In genomic region chr4:83129258-83129657, GRCh38 we compare ENCODE assay signal across 17 cellular contexts. TPM values are rescaled to one million over a fixed set of nuclear protein-coding genes. Genes with fewer than 3 reads are reported as not detected.
A peak's percentile ranks its signal among the peaks of the same experiment; 100 is the strongest.
DNase-seq lines count a peak whose midpoint lies in the region; ATAC-seq, FAIRE-seq and TF ChIP-seq lines count a peak whose summit lies in the region.
"Had no signal": no experiment of that assay in that cellular context is flagged by ENCODE, and none has a peak within 500 bp of the region (broad histone marks: within the 10 kb centered on the region; RNA-seq: fewer than 3 reads in every experiment).

No MANE protein-coding gene starts in this region.

- H3K27ac ChIP-seq in HepG2 (ENCODE audit: extremely low read length, insufficient read depth, low read length) (no peak overlapping the region), right lobe of liver (no peak overlapping the region), K562 (ENCODE audit: extremely low read depth, low read depth, low read length) (no peak overlapping the region), mucosa of rectum (ENCODE audit: low read depth in 2 of 2, low read length in 2 of 2) (peak overlapping the region; percentile 86 to 89)
- H3K27ac ChIP-seq: C4-2B had no signal

- WGBS in HepG2 (ENCODE audit: low lambda C conversion rate) = 17% methylated on average over 1 of the region's 2 CpGs
- 29% methylated on average over 1 of the region's 2 CpGs for WGBS in right lobe of liver (ENCODE audit: insufficient coverage, low coverage, low lambda C conversion rate, missing lambda C conversion rate)
- WGBS in K562 (ENCODE audit: insufficient coverage, low coverage, missing lambda C conversion rate) = 7% methylated on average over 2 of the region's 2 CpGs
- 71 to 77% methylated on average over 2 of the region's 2 CpGs for WGBS in lower leg skin, 2 donors

- no peaks in the 10 kb centered on the region for H3K9me1 ChIP-seq in K562 (ENCODE audit: control insufficient read depth, insufficient read depth, low read length)

- POLR2A ChIA-PET in HepG2 (lab: Yijun Ruan, JAX) (no interaction called here), K562 (lab: Yijun Ruan, JAX) (no interaction called here)

- H3K4me1 ChIP-seq in HepG2 (ENCODE audit: insufficient read depth, low read length) = peaks cover 8% of the 10 kb centered on the region; the same call in 1 of the 2 replicates
- H3K4me1 ChIP-seq in right lobe of liver = no peaks in the 10 kb centered on the region
- H3K4me1 ChIP-seq in K562 (replicated peaks in 1 of 2; ENCODE audit: control insufficient read depth in 2 of 2, insufficient read depth in 2 of 2, low read length in 2 of 2) = no peaks in the 10 kb centered on the region
- peaks cover 3 to 16% of the 10 kb centered on the region in 2 donors for H3K4me1 ChIP-seq in mucosa of rectum (ENCODE audit: control insufficient read depth in 2 of 2, insufficient read depth in 2 of 2, low read length in 2 of 2)

- TF ChIP-seq EP300 in HepG2 (IDR thresholded peaks at IDR 0.05; ENCODE audit: low read depth in 2 of 2, low read length in 2 of 2) = no peak
- TF ChIP-seq EP300 in HepG2 (CRISPR knock-in tag; IDR thresholded peaks at IDR 0.05; ENCODE audit: borderline replicate concordance) = no peak
- TF ChIP-seq EP300 in K562 (IDR thresholded peaks at IDR 0.05; ENCODE audit: low read length) = no peak

- H3K9ac ChIP-seq in HepG2 (ENCODE audit: insufficient read depth, low read depth, low read length) (no peak overlapping the region), K562 (ENCODE audit: insufficient read depth in 1 of 2, low read depth in 2 of 2, low read length in 2 of 2) (no peak overlapping the region), mucosa of rectum (ENCODE audit: low read depth in 1 of 2, low read length in 2 of 2) (peak overlapping the region; percentile 41 to 50)

- TF ChIP-seq POLR2A in HepG2 (IDR thresholded peaks at IDR 0.05; ENCODE audit: insufficient read depth in 1 of 2, low read depth in 2 of 2, low read length in 2 of 2) (no peak), right lobe of liver (IDR thresholded peaks at IDR 0.05) (no peak), K562 (conservative IDR thresholded peaks at IDR 0.05) (no peak), lower leg skin (IDR thresholded peaks at IDR 0.05) (no peak)

- FAIRE-seq in HepG2 (lab: Jason Lieb, UNC) (no peak), K562 (lab: Jason Lieb, UNC) (no peak)
- FAIRE-seq: GM12892 had no signal

- no peaks in the 10 kb centered on the region for H4K20me1 ChIP-seq in HepG2 (ENCODE audit: insufficient read depth, low read length)
- no peaks in the 10 kb centered on the region for H4K20me1 ChIP-seq in K562 (replicated peaks; ENCODE audit: control insufficient read depth, insufficient read depth, low read length)

- H3K27me3 ChIP-seq in HepG2 (ENCODE audit: control insufficient read depth in 1 of 2, insufficient read depth in 2 of 2, low read length in 2 of 2) (no peaks in the 10 kb centered on the region), right lobe of liver (no peaks in the 10 kb centered on the region), K562 (ENCODE audit: control insufficient read depth in 2 of 2, insufficient read depth in 2 of 2, low read length in 2 of 2) (no peaks in the 10 kb centered on the region; a peak in 1 of 5 replicates), mucosa of rectum (ENCODE audit: control insufficient read depth in 2 of 2, insufficient read depth in 2 of 2, low read length in 2 of 2) (no peaks in the 10 kb centered on the region)

- ATAC-seq in HepG2 = no peak
- no peak for ATAC-seq in right lobe of liver
- ATAC-seq in K562 = no peak
- ATAC-seq: GM23338 had no signal

- DNase-seq in HepG2 (ENCODE audit: low spot score) (no peak), right lobe of liver (no peak), K562 (ENCODE audit: extremely low read depth in 1 of 4, low spot score in 3 of 4) (no peak), head of caudate nucleus (no peak), lower leg skin (ENCODE audit: low spot score in 2 of 2) (no peak), NCI-H1694 treated with DMSO at 0.1 percent for 48 hours (lab: John Stamatoyannopoulos, UW) (no peak), NCI-H2196 treated with DMSO at 0.1 percent for 48 hours (lab: John Stamatoyannopoulos, UW; ENCODE audit: unreplicated experiment) (no peak)
- DNase-seq: COR-L47, MM.1S, NCI-H1105, NCI-H1694, NCI-H69, RPMI8226 had no signal

- H3K79me2 ChIP-seq in HepG2 (ENCODE audit: insufficient read depth, low read length) = no peaks in the 10 kb centered on the region
- H3K79me2 ChIP-seq in K562 (ENCODE audit: control insufficient read depth, insufficient read depth, low read length) = no peaks in the 10 kb centered on the region

- H2AFZ ChIP-seq in HepG2 (ENCODE audit: low read length) = peak overlapping the region; percentile 52
- no peak overlapping the region for H2AFZ ChIP-seq in K562 (ENCODE audit: low read depth, low read length)
- H2AFZ ChIP-seq: GM23338 had no signal

- in situ Hi-C loops in HepG2 (cut with HindIII; ENCODE audit: extremely low pct_ligation_motif_present, low pct_unique_long_range_greater_than_20kb) (no loop called here), K562 (cut with MboI) (no loop called here)

- BruUV-seq in HepG2 (replicated peaks; lab: Mats Ljungman, UMichigan) = no TSS peak
- no TSS peak for BruUV-seq in K562 (replicated peaks; lab: Mats Ljungman, UMichigan)

- CTCF ChIA-PET in HepG2 (lab: Yijun Ruan, JAX; ENCODE audit: low intra/inter-chr PET ratio, low total read pairs) (no interaction called here), K562 (lab: Yijun Ruan, JAX; ENCODE audit: low intra/inter-chr PET ratio) (no interaction called here)

- H3K4me2 ChIP-seq in HepG2 (ENCODE audit: low read depth, low read length) (no peak overlapping the region), K562 (ENCODE audit: insufficient read depth, low read length) (no peak overlapping the region)
- H3K4me2 ChIP-seq: GM23338 had no signal

- H3K36me3 ChIP-seq in HepG2 (replicated peaks in 1 of 2; ENCODE audit: control insufficient read depth in 1 of 2, insufficient read depth in 2 of 2, low read length in 2 of 2) = no peaks in the 10 kb centered on the region
- H3K36me3 ChIP-seq in right lobe of liver = no peaks in the 10 kb centered on the region
- H3K36me3 ChIP-seq in K562 (ENCODE audit: control insufficient read depth, insufficient read depth, low read length) = no peaks in the 10 kb centered on the region
- H3K36me3 ChIP-seq in mucosa of rectum (ENCODE audit: control insufficient read depth in 2 of 2, insufficient read depth in 2 of 2, low read length in 2 of 2) = no peaks in the 10 kb centered on the region

- H3K4me3 ChIP-seq in HepG2 (replicated peaks in 1 of 3; ENCODE audit: insufficient read depth in 1 of 3, low read depth in 2 of 3, low read length in 3 of 3) (no peak overlapping the region), right lobe of liver (no peak overlapping the region), K562 (no peak overlapping the region), mucosa of rectum (ENCODE audit: low read length in 2 of 2) (peak overlapping the region in 1 of 2 donors; percentile 57), lower leg skin (ENCODE audit: low read depth, poor library complexity, severe bottlenecking) (no peak overlapping the region)
- H3K4me3 ChIP-seq: GM23338 had no signal

- intact Hi-C loops in HepG2 (cut with micrococcal nuclease; ENCODE audit: unreplicated experiment) (no loop called here), right lobe of liver (cut with DNase I) (no loop called here), K562 (cut with micrococcal nuclease) (no loop called here), head of caudate nucleus (cut with DNase I) (no loop called here), lower leg skin (cut with DNase I; ENCODE audit: low total_unique reads) (loop anchor here (10.0 kb wide), 1 partner anchor 86 kb away; no protein-coding TSS in a partner anchor)

- TF ChIP-seq CTCF in HepG2 (CRISPR knock-in tag; IDR thresholded peaks at IDR 0.05) = no peak
- TF ChIP-seq CTCF in right lobe of liver (IDR thresholded peaks at IDR 0.05) = no peak
- TF ChIP-seq CTCF in K562 (IDR thresholded peaks at IDR 0.05 in 2 of 3, conservative IDR thresholded peaks at IDR 0.05 in 1 of 3; ENCODE audit: insufficient read depth in 2 of 3, low read depth in 1 of 3, low read length in 3 of 3) = no peak
- TF ChIP-seq CTCF in lower leg skin (IDR thresholded peaks at IDR 0.05) = no peak

- H3K9me3 ChIP-seq in HepG2 (ENCODE audit: low read length) = no peaks in the 10 kb centered on the region
- H3K9me3 ChIP-seq in right lobe of liver = no peaks in the 10 kb centered on the region
- no peaks in the 10 kb centered on the region; the same call in 1 of the 2 replicates for H3K9me3 ChIP-seq in K562 (replicated peaks; ENCODE audit: control insufficient read depth, insufficient read depth, low read depth, low read length)
- no peaks in the 10 kb centered on the region for H3K9me3 ChIP-seq in mucosa of rectum (ENCODE audit: control insufficient read depth in 2 of 2, low read length in 2 of 2)

- TF ChIP-seq RAD21 in HepG2 (CRISPR knock-in tag; IDR thresholded peaks at IDR 0.05) (no peak), K562 (CRISPR knock-in tag; conservative IDR thresholded peaks at IDR 0.05 in 1 of 2, IDR thresholded peaks at IDR 0.05 in 1 of 2) (no peak)

RNA-seq across cellular contexts. Expression of gene PLAC8, which starts 14.7 kb away (rescaled TPM):
- total RNA-seq in HepG2 (2016; rRNA removed; fragmentation: Illumina TruSeq; extraction: Trizol) (3.0 and 4.1 TPM in 2 replicates), right lobe of liver (10 to 100 TPM in 4 of 6 experiments, 1 to 10 TPM in 2; 6.0 to 18.9 (median 11.8) TPM), K562 (2014; rRNA removed) (not detected in 2 replicates), K562 (2014; rRNA removed; fragmentation: Illumina TruSeq; extraction: Trizol) (not detected in 2 replicates), K562 (2015; rRNA removed; fragmentation: Illumina TruSeq; extraction: Trizol) (0.30 and 0.51 TPM in 2 replicates), K562 (2021) (0.27 and 0.58 TPM in 2 replicates), lower leg skin (under 1 TPM in 2 of 4 donors, not detected in 2; 0.39 to 0.88 TPM)
- 0.26 TPM in 1 of 2 replicates, not detected in the other for total RNA-seq in HepG2 (2016; cell fraction: cytosol; rRNA removed; fragmentation: Illumina TruSeq; extraction: Trizol; ENCODE audit: low read depth)
- 4.4 and 5.4 TPM in 2 replicates for total RNA-seq in HepG2 (2016; cell fraction: insoluble cytoplasmic fraction; rRNA removed; fragmentation: Illumina TruSeq; extraction: Trizol)
- 0.41 and 1.4 TPM in 2 replicates for total RNA-seq in HepG2 (2016; cell fraction: membrane; rRNA removed; fragmentation: Illumina TruSeq; extraction: Trizol)
- 0.62 and 2.0 TPM in 2 replicates for total RNA-seq in HepG2 (2016; cell fraction: nucleus; rRNA removed; fragmentation: Illumina TruSeq; extraction: Trizol)
- polyA plus RNA-seq in HepG2 (2011; rRNA removed) (114 and 174 TPM in 2 replicates), K562 (2011; rRNA removed) (0.07 TPM in 1 of 2 replicates, not detected in the other), K562 (2014; fragmentation: Illumina TruSeq; extraction: Trizol) (not detected in 2 replicates), K562 (2014; fragmentation: Nextera tagmentation; extraction: Ambion mirVana) (not detected), K562 (2014; rRNA removed) (0.05 TPM in 1 of 2 replicates, not detected in the other)
- polyA plus RNA-seq in HepG2 (2011; cell fraction: cytosol; rRNA removed) = 89.3 and 91.5 TPM in 2 replicates
- polyA plus RNA-seq in HepG2 (2011; cell fraction: nucleus; rRNA removed) = 32.8 and 35.4 TPM in 2 replicates
- 48.6 and 109 TPM in 2 replicates for polyA plus RNA-seq in HepG2 (2012)
- polyA plus RNA-seq in HepG2 (2016; cell fraction: cytosol; fragmentation: Illumina TruSeq; extraction: Trizol; ENCODE audit: low read depth) = 0.60 and 0.87 TPM in 2 replicates
- polyA plus RNA-seq in HepG2 (2016; cell fraction: insoluble cytoplasmic fraction; fragmentation: Illumina TruSeq; extraction: Trizol; ENCODE audit: low read depth) = 2.7 and 7.6 TPM in 2 replicates
- polyA plus RNA-seq in HepG2 (2016; cell fraction: membrane; fragmentation: Illumina TruSeq; extraction: Trizol; ENCODE audit: low read depth) = 1.3 and 1.9 TPM in 2 replicates
- 2.5 and 2.6 TPM in 2 replicates for polyA plus RNA-seq in HepG2 (2016; cell fraction: nucleus; fragmentation: Illumina TruSeq; extraction: Trizol; ENCODE audit: insufficient read depth, low read depth)
- polyA minus RNA-seq in HepG2 (2011; rRNA and poly(A)+ RNA removed; ENCODE audit: low replicate concordance) = 14.2 and 63.9 TPM in 2 replicates
- polyA minus RNA-seq in HepG2 (2011; cell fraction: cytosol; rRNA and poly(A)+ RNA removed) = 51.4 and 53.3 TPM in 2 replicates
- polyA minus RNA-seq in HepG2 (2011; cell fraction: nucleus; rRNA and poly(A)+ RNA removed) = 30.3 and 46.6 TPM in 2 replicates
- total RNA-seq in K562 (2011; cell fraction: chromatin; rRNA removed; ENCODE audit: low replicate concordance) = not detected in 2 replicates
- total RNA-seq in K562 (2011; cell fraction: nucleolus; rRNA removed) = not detected in 2 replicates
- total RNA-seq in K562 (2011; cell fraction: nucleoplasm; rRNA removed) = not detected in 2 replicates
- not detected in 2 replicates for polyA plus RNA-seq in K562 (2011; cell fraction: cytosol; rRNA removed)
- polyA plus RNA-seq in K562 (2011; cell fraction: nucleus; rRNA removed) = not detected in 2 replicates
- polyA plus RNA-seq in K562 (2012) = 0.10 TPM in 1 of 2 replicates, not detected in the other
- polyA minus RNA-seq in K562 (2011; rRNA and poly(A)+ RNA removed) = not detected in 2 replicates
- not detected in 2 replicates for polyA minus RNA-seq in K562 (2011; cell fraction: cytosol; rRNA and poly(A)+ RNA removed)
- polyA minus RNA-seq in K562 (2011; cell fraction: nucleus; rRNA and poly(A)+ RNA removed) = not detected in 2 replicates

Comparison
In these comparisons a context has a peak if more than half of its experiments do, and no peak if none do; other contexts are left out.
1. H3K27ac ChIP-seq: peak in mucosa of rectum (2 of 2); none in HepG2 (single experiment), right lobe of liver (0 of 3) and K562 (single experiment).
2. H3K9ac ChIP-seq: peak in mucosa of rectum (2 of 2); none in HepG2 (single experiment) and K562 (0 of 2).
3. Of the 241 proteins assayed by ChIP-seq in both HepG2 and K562: peak only in HepG2: MAFF and MAFK; only in K562: none; in both: none; in neither: 239.